1 cellular context compared by ENCODE assay signal in genomic region chr14:67814826-67815225, GRCh38.
TF ChIP-seq lines count a peak whose summit lies in the region.

No MANE protein-coding gene starts in this region.

TF ChIP-seq in HepG2, 621 proteins besides CTCF, POLR2A, EP300 and RAD21:
- no peak for TF ChIP-seq ELF3 (CRISPR knock-in tag; IDR thresholded peaks at IDR 0.05)
- no peak for TF ChIP-seq ZBTB20 (CRISPR knock-in tag; IDR thresholded peaks at IDR 0.05; ENCODE audit: borderline replicate concordance, low read depth)
- TF ChIP-seq HMGXB3 (CRISPR knock-in tag; IDR thresholded peaks at IDR 0.05; ENCODE audit: borderline replicate concordance), result no peak
- no peak for TF ChIP-seq ZNF251 (CRISPR knock-in tag; IDR thresholded peaks at IDR 0.05)
- no peak for TF ChIP-seq TAF15 (IDR thresholded peaks at IDR 0.05; ENCODE audit: low read depth, low read length, poor library complexity, severe bottlenecking)
